ENCODE assay signal across 15 cellular contexts in genomic region chr13:35984287-35984686, GRCh38.
DNase-seq lines count a peak whose midpoint lies in the region; ATAC-seq and TF ChIP-seq lines count a peak whose summit lies in the region.
"Had no signal": no experiment of that assay in that cellular context is flagged by ENCODE, and none has a peak within 500 bp of the region (broad histone marks: within the 10 kb centered on the region; RNA-seq: fewer than 3 reads in every experiment).

No MANE protein-coding gene starts in this region.

- H3K14ac ChIP-seq in H9 (ENCODE audit: insufficient read depth, low read length): no peak overlapping the region

- peaks cover 19% of the 10 kb centered on the region for H3K4me1 ChIP-seq in H9 (ENCODE audit: insufficient read depth, low read length)

- H2BK12ac ChIP-seq in H9 (ENCODE audit: insufficient read length, low read depth, low read length): no peak overlapping the region

- ATAC-seq in HG02759 (IDR thresholded peaks at IDR 0.05; ENCODE audit: unreplicated experiment): no peak

- no peak overlapping the region for H4K5ac ChIP-seq in H9 (ENCODE audit: insufficient read length, low read depth, low read length)

- H3K4ac ChIP-seq in H9 (ENCODE audit: low read depth, low read length): no peak overlapping the region

- no peak overlapping the region for H3K23ac ChIP-seq in H9 (ENCODE audit: insufficient read length, low read depth, low read length)

- H3K27ac ChIP-seq in H9 (ENCODE audit: insufficient read length, low read depth, low read length): no peak overlapping the region
- H3K27ac ChIP-seq: 22Rv1 had no signal

- no peak overlapping the region for H3K56ac ChIP-seq in H9 (ENCODE audit: insufficient read length, low read depth, low read length)

- no peaks in the 10 kb centered on the region for H3K27me3 ChIP-seq in H9 (ENCODE audit: insufficient read depth, low read length)
- H3K27me3 ChIP-seq: MG63 had no signal

- no peaks in the 10 kb centered on the region for H3K23me2 ChIP-seq in H9 (ENCODE audit: insufficient read length, low read depth, low read length, poor library complexity, severe bottlenecking)

- no CpG with 5 or more reads among the region's 3 CpGs for WGBS in H9 (ENCODE audit: extremely low coverage, insufficient read length, low lambda C conversion rate)

- H3K79me2 ChIP-seq in H9 (ENCODE audit: insufficient read depth, low read length): no peaks in the 10 kb centered on the region

- no peaks in the 10 kb centered on the region for H4K20me1 ChIP-seq in H9 (ENCODE audit: control insufficient read depth, insufficient read depth, insufficient read length)

- H3K4me3 ChIP-seq in astrocyte of the cerebellum (ENCODE audit: low read depth, low read length): no peak overlapping the region
- H3K4me3 ChIP-seq: MG63 had no signal

- no peak overlapping the region for H2BK20ac ChIP-seq in H9 (ENCODE audit: low read depth, low read length, poor library complexity, severe bottlenecking)

- H3K9me3 Mint-ChIP-seq in H9 (peaks cover 22 to 24% of the 10 kb centered on the region in 2 experiments), nephron (no peaks in the 10 kb centered on the region)

- H3K18ac ChIP-seq in H9 (ENCODE audit: insufficient read length, low read depth, low read length): peak overlapping the region; percentile 60

- no peak overlapping the region for H2BK15ac ChIP-seq in H9 (ENCODE audit: low read depth, low read length)

- H3K4me2 ChIP-seq in H9 (ENCODE audit: insufficient read depth, insufficient read length, low read length): no peak overlapping the region

- H3K9me3 ChIP-seq in H9 (ENCODE audit: control insufficient read depth, low read depth, low read length): peaks cover 4% of the 10 kb centered on the region

- no peak overlapping the region for H2BK5ac ChIP-seq in H9 (ENCODE audit: insufficient read length, low read length)

- no peak overlapping the region for H2AK5ac ChIP-seq in H9 (ENCODE audit: insufficient read length, low read length)

- DNase-seq in DMS53 (lab: John Stamatoyannopoulos, UW) (peak; percentile 23), DMS53 treated with DMSO at 0.1 percent for 48 hours (lab: John Stamatoyannopoulos, UW; ENCODE audit: unreplicated experiment) (no peak), H9 (no peak), astrocyte of the cerebellum (ENCODE audit: low read depth) (no peak), glomerular visceral epithelial cell (ENCODE audit: extremely low spot score) (no peak)
- DNase-seq in activated effector memory CD4-positive, alpha-beta T cell treated with Interleukin-2 at 50 U/mL for 16 hours: no peak
- DNase-seq: Calu3; CD4-positive, alpha-beta T cell; MG63; NCI-H187 treated with DMSO at 0.1 percent for 48 hours; NCI-H526 treated with DMSO at 0.1 percent for 48 hours had no signal

- H3K36me3 Mint-ChIP-seq in H9 (ENCODE audit: insufficient read depth in 1 of 3, low read depth in 3 of 3): peaks cover 9 to 27% (median 15%) of the 10 kb centered on the region in 3 experiments
- no peaks in the 10 kb centered on the region for H3K36me3 Mint-ChIP-seq in nephron (ENCODE audit: low read depth)

- no peak overlapping the region for H2AFZ ChIP-seq in H9 (ENCODE audit: low read length)

- no peaks in the 10 kb centered on the region for H3K79me1 ChIP-seq in H9 (ENCODE audit: insufficient read depth, low read depth, low read length, poor library complexity, severe bottlenecking)

- TF ChIP-seq CTCF in H9 (conservative IDR thresholded peaks at IDR 0.05) (no peak), astrocyte of the cerebellum (IDR thresholded peaks at IDR 0.05; ENCODE audit: low read depth, low read length, missing control alignments) (peak; percentile 10), nephron (IDR thresholded peaks at IDR 0.05; ENCODE audit: unreplicated experiment in 3 of 3) (no peak)

- H3K4me1 Mint-ChIP-seq in H9 (peaks cover 44 to 46% of the 10 kb centered on the region in 2 experiments), nephron (peaks cover 47% of the 10 kb centered on the region)
- H3K4me1 Mint-ChIP-seq: B cell had no signal

- H3K4me3 Mint-ChIP-seq in H9: no peak overlapping the region
- H3K4me3 Mint-ChIP-seq in nephron: no peak overlapping the region
- H3K4me3 Mint-ChIP-seq: B cell; CD4-positive, alpha-beta T cell had no signal

- H3K27ac Mint-ChIP-seq in H9 (peak overlapping the region in 2 of 3 experiments; percentile 85 to 98; a peak in 3 of 7 replicates), nephron (peak overlapping the region in 2 of 3 experiments; percentile 15 to 36)
- H3K27ac Mint-ChIP-seq: B cell; CD4-positive, alpha-beta T cell had no signal

- no peak overlapping the region for H3K9ac ChIP-seq in H9 (ENCODE audit: extremely low read depth, insufficient read length, low read length)

- H4K8ac ChIP-seq in H9 (replicated peaks; ENCODE audit: insufficient read length, low read depth, low read length): no peak overlapping the region

- in situ Hi-C loops in astrocyte of the cerebellum (cut with HindIII; ENCODE audit: low sequenced_read_pairs): no loop called here

- no peak overlapping the region for H2BK120ac ChIP-seq in H9 (ENCODE audit: low read depth, low read length, poor library complexity, severe bottlenecking)

- peak overlapping the region; percentile 83 for H4K91ac ChIP-seq in H9 (ENCODE audit: insufficient read length, low read depth, low read length)

- no peaks in the 10 kb centered on the region; the same call in 1 of the 2 replicates for H3K27me3 Mint-ChIP-seq in H9 (ENCODE audit: low read depth)
- H3K27me3 Mint-ChIP-seq in nephron (ENCODE audit: low read depth): no peaks in the 10 kb centered on the region
- H3K27me3 Mint-ChIP-seq: B cell; CD4-positive, alpha-beta T cell had no signal

- H3T11ph ChIP-seq in H9 (ENCODE audit: low read length): no peak overlapping the region
